ENCODE assay signal across 7 cellular contexts in the genomic region with DNA sequence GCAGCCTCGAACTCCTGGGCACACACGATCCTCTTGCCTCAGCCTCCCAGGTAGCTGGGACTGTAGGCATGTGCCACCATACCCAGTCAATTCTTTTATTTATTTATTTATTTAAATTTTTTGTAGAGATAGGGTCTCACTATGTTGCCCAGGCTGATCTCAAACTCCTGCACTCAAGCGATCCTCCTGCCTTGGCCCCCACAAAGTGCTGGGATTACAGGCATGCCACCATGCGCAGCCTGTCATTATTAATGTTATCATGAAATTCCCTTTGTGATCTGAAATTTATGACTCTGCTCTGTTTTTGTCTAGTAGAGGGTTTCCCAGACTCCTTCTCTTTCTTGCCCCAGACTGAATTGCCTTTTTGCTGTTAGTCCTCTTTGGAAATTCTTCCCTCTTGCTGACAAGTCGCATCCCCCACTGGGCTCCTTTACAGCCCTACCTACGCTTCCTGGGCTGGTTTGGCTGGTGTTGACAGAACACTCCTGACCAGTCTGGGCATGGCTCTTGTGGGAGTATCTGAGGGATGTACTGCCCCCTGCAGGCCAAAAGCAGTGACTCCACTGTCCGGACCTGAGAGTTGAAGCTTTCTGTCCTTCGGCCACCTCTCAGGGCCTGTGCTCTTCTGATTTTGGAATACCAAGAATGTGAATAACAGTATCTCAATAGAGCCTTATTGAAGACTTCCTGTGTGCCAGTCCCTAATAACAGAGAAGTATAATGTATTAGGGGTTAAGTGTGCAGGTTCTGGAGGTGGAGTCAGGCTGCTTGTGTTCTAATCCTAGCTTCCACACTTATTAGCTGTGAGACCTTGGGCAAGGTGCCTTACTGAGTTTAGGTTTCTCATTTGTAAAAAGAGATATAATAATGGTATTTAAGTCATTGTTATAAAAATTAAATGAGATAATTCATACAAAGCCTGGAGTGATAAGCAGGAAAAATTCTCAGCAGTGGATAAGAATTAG. TPM values are rescaled to one million over a fixed set of nuclear protein-coding genes. Genes with fewer than 3 reads are reported as not detected.
DNase-seq lines count a peak whose midpoint lies in the region; ATAC-seq and TF ChIP-seq lines count a peak whose summit lies in the region.

No MANE protein-coding gene starts in this region.

- no peaks in the 10 kb centered on the region for H3K9me3 Mint-ChIP-seq in neural crest cell
- no peaks in the 10 kb centered on the region for H3K9me3 Mint-ChIP-seq in stimulated activated naive CD8-positive, alpha-beta T cell treated with anti-CD3 and anti-CD28 coated beads, Interleukin-15, amount 100 ng/mL, for 72 hours

- peak; percentile 74 for ATAC-seq in HG03045 (IDR thresholded peaks at IDR 0.05; ENCODE audit: unreplicated experiment)
- peak; percentile 97 for ATAC-seq in esophagus mucosa
- ATAC-seq in stimulated activated naive CD8-positive, alpha-beta T cell treated with anti-CD3 and anti-CD28 coated beads, Interleukin-15, amount 100 ng/mL, for 72 hours: peak; percentile 85

- no peak overlapping the region for H3K4me3 Mint-ChIP-seq in neural crest cell
- H3K4me3 Mint-ChIP-seq in stimulated activated naive CD8-positive, alpha-beta T cell treated with anti-CD3 and anti-CD28 coated beads, Interleukin-15, amount 100 ng/mL, for 72 hours: no peak overlapping the region

- TF ChIP-seq CTCF in GM12874 (IDR thresholded peaks at IDR 0.05; ENCODE audit: insufficient read depth, low read depth, low read length): peak; percentile 86
- peak; percentile 83 for TF ChIP-seq CTCF in neural crest cell (conservative IDR thresholded peaks at IDR 0.05)

- H3K4me1 Mint-ChIP-seq in neural crest cell: peaks cover 4% of the 10 kb centered on the region
- peaks cover 12% of the 10 kb centered on the region for H3K4me1 Mint-ChIP-seq in stimulated activated naive CD8-positive, alpha-beta T cell treated with anti-CD3 and anti-CD28 coated beads, Interleukin-15, amount 100 ng/mL, for 72 hours

- H3K27ac Mint-ChIP-seq in neural crest cell (ENCODE audit: unreplicated experiment): no peak overlapping the region
- H3K27ac Mint-ChIP-seq in stimulated activated naive CD8-positive, alpha-beta T cell treated with anti-CD3 and anti-CD28 coated beads, Interleukin-15, amount 100 ng/mL, for 72 hours: peak overlapping the region in 1 of 2 donors; percentile 77

- no peaks in the 10 kb centered on the region for H3K36me3 Mint-ChIP-seq in neural crest cell (ENCODE audit: low read depth)

- H3K27me3 Mint-ChIP-seq in neural crest cell (ENCODE audit: low read depth): no peaks in the 10 kb centered on the region
- H3K27me3 Mint-ChIP-seq in stimulated activated naive CD8-positive, alpha-beta T cell treated with anti-CD3 and anti-CD28 coated beads, Interleukin-15, amount 100 ng/mL, for 72 hours: no peaks in the 10 kb centered on the region

- DNase-seq in NCI-H748 (lab: John Stamatoyannopoulos, UW; ENCODE audit: unreplicated experiment): peak; percentile 79
- DNase-seq in activated CD8-positive, alpha-beta memory T cell treated with anti-CD3 and anti-CD28 coated beads, Interleukin-2, amount 50 U/mL, for 1 hour (ENCODE audit: extremely low read depth): peak; percentile 1
- DNase-seq in neural crest cell (ENCODE audit: low read depth, low spot score): peak; percentile 69
- DNase-seq in stimulated activated naive CD8-positive, alpha-beta T cell treated with anti-CD3 and anti-CD28 coated beads, Interleukin-15, amount 100 ng/mL, for 72 hours: peak; percentile 40 to 54

RNA-seq across cellular contexts. Expression of a gene that starts 28.2 kb away (rescaled TPM):
- total RNA-seq in esophagus mucosa (4.2 TPM), neural crest cell (8.5 and 8.7 TPM in 2 replicates)

RNA-seq across cellular contexts. Expression of a gene that starts 28.6 kb away (rescaled TPM):
- 255 TPM for total RNA-seq in esophagus mucosa
- 103 and 105 TPM in 2 replicates for total RNA-seq in neural crest cell

Comparison
In these comparisons a context has a peak if more than half of its experiments do, and no peak if none do; other contexts are left out.
1. Peak in every context shown above with its lines: DNase-seq and ATAC-seq.
2. DNase-seq: peak in every context shown above with its lines; median percentile 79 in NCI-H748; 69 in neural crest cell; 47 in stimulated activated naive CD8-positive, alpha-beta T cell treated with anti-CD3 and anti-CD28 coated beads, Interleukin-15, amount 100 ng/mL, for 72 hours; 1 in activated CD8-positive, alpha-beta memory T cell treated with anti-CD3 and anti-CD28 coated beads, Interleukin-2, amount 50 U/mL, for 1 hour.